13 cellular contexts compared by ENCODE assay signal in the genomic region with DNA sequence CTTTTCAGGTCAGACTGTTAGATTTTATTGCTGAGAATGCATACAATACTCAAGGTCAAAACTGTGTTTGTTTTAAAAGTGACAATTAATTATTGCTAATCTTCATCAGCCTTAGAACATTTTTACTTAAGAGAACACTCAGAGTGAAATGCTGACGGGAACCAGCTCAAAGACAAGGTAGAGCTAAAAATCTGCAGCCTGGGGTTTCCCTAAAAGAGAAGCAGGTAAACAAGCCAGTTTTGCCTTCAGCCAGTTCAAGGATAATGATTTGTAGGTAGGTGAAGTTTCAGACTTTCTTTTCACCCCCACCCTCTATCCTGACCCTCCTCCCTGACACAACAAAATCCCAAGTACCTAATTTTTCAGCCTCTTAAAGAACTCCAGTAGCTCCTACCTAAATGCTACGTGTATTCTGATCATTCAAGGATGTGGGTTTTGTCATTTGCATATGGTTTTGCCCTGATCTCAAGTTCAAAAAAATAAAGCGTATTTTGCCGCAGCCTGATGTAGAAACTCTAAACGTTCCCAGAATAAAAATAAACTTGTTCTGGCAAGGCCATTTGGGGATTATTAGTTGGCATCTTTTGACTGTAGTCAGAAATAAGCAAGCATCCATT.
DNase-seq lines count a peak whose midpoint lies in the region; ATAC-seq and TF ChIP-seq lines count a peak whose summit lies in the region.
"Had no signal": no experiment of that assay in that cellular context is flagged by ENCODE, and none has a peak within 500 bp of the region (broad histone marks: within the 10 kb centered on the region; RNA-seq: fewer than 3 reads in every experiment).

No MANE protein-coding gene starts in this region.

- no peaks in the 10 kb centered on the region for H3K36me3 ChIP-seq in CD4-positive, alpha-beta memory T cell (ENCODE audit: insufficient read depth, low read length)
- H3K36me3 ChIP-seq in MM.1S (replicated peaks; ENCODE audit: insufficient read depth, low read length), result no peaks in the 10 kb centered on the region
- H3K36me3 ChIP-seq: heart left ventricle had no signal

- POLR2A ChIA-PET in CD4-positive, alpha-beta memory T cell (lab: Charles Lee; ENCODE audit: partially characterized antibody), result no interaction called here

- ATAC-seq in GM19043 (IDR thresholded peaks at IDR 0.05; ENCODE audit: low read depth, unreplicated experiment) (peak; percentile 69), HG02642 (IDR thresholded peaks at IDR 0.05; ENCODE audit: poor library complexity, unreplicated experiment) (peak; percentile 74), HG03521 (IDR thresholded peaks at IDR 0.05; ENCODE audit: unreplicated experiment) (no peak), HG03378 (IDR thresholded peaks at IDR 0.05; ENCODE audit: unreplicated experiment) (no peak)
- ATAC-seq: heart left ventricle had no signal

- no peak overlapping the region for H2AFZ ChIP-seq in MM.1S (ENCODE audit: low read length)

- H3K4me2 ChIP-seq in MM.1S (ENCODE audit: low read depth, low read length), result peak overlapping the region; percentile 33; the same call in 1 of the 2 replicates

- H3K27ac ChIP-seq in CD4-positive, alpha-beta memory T cell (ENCODE audit: low read depth, low read length), result no peak overlapping the region
- H3K27ac ChIP-seq in MM.1S (ENCODE audit: low read length), result no peak overlapping the region
- H3K27ac ChIP-seq: heart left ventricle had no signal

- no peaks in the 10 kb centered on the region for H3K79me2 ChIP-seq in MM.1S (ENCODE audit: low read length)

- CTCF ChIA-PET in CD4-positive, alpha-beta memory T cell (lab: Charles Lee; ENCODE audit: partially characterized antibody), result no interaction called here

- H3K9me3 ChIP-seq in CD4-positive, alpha-beta memory T cell (ENCODE audit: control insufficient read depth in 1 of 2, low read length in 2 of 2), result no peaks in the 10 kb centered on the region
- no peaks in the 10 kb centered on the region for H3K9me3 ChIP-seq in MM.1S (replicated peaks; ENCODE audit: insufficient read depth, low read length)
- H3K9me3 ChIP-seq: heart left ventricle had no signal

- H3K36me3 Mint-ChIP-seq in CD4-positive, alpha-beta memory T cell, result no peaks in the 10 kb centered on the region
- H3K36me3 Mint-ChIP-seq: activated naive CD8-positive, alpha-beta T cell had no signal

- no peak overlapping the region for H3K4me3 ChIP-seq in CD4-positive, alpha-beta memory T cell (ENCODE audit: low read length in 2 of 2)
- no peak overlapping the region for H3K4me3 ChIP-seq in MM.1S (ENCODE audit: low read length)
- H3K4me3 ChIP-seq: heart left ventricle had no signal

- no peak for TF ChIP-seq CTCF in MM.1S (IDR thresholded peaks at IDR 0.05; ENCODE audit: low read length)

- H3K4me1 ChIP-seq in CD4-positive, alpha-beta memory T cell (ENCODE audit: insufficient read depth, low read length), result peaks cover 16% of the 10 kb centered on the region
- H3K4me1 ChIP-seq in MM.1S (ENCODE audit: low read length), result no peaks in the 10 kb centered on the region

- no peaks in the 10 kb centered on the region for H3K27me3 ChIP-seq in CD4-positive, alpha-beta memory T cell (ENCODE audit: insufficient read depth, low read length)
- no peaks in the 10 kb centered on the region for H3K27me3 ChIP-seq in MM.1S (replicated peaks; ENCODE audit: insufficient read depth, low read length)
- H3K27me3 ChIP-seq: heart left ventricle had no signal

- H3K9me2 ChIP-seq in MM.1S (replicated peaks; ENCODE audit: insufficient read depth, low read length), result no peaks in the 10 kb centered on the region

- H3K4me3 Mint-ChIP-seq in CD4-positive, alpha-beta memory T cell, result peak overlapping the region in 5 of 8 donors; percentile 9 to 70 (median 39)
- H3K4me3 Mint-ChIP-seq: activated naive CD8-positive, alpha-beta T cell had no signal

- peaks cover 0 to 4% of the 10 kb centered on the region in 2 donors for H3K27me3 Mint-ChIP-seq in CD4-positive, alpha-beta memory T cell

- H3K9me3 Mint-ChIP-seq in CD4-positive, alpha-beta memory T cell, result peaks cover 0 to 10% (median 3%) of the 10 kb centered on the region in 8 donors

- peak overlapping the region in 1 of 7 donors; percentile 66 for H3K27ac Mint-ChIP-seq in CD4-positive, alpha-beta memory T cell
- H3K27ac Mint-ChIP-seq: activated naive CD8-positive, alpha-beta T cell had no signal

- intact Hi-C loops in CD4-positive, alpha-beta memory T cell (cut with micrococcal nuclease), result no loop called here

- H3F3A ChIP-seq in MM.1S (ENCODE audit: insufficient read depth, low read length), result no peaks in the 10 kb centered on the region

- peak in 2 of 5 donors; percentile 20 to 25 for DNase-seq in CD4-positive, alpha-beta memory T cell
- DNase-seq in MM.1S (peak; percentile 68), NCI-H748 treated with DMSO at 0.1 percent for 48 hours (lab: John Stamatoyannopoulos, UW) (no peak), GOT3 (lab: John Stamatoyannopoulos, UW) (no peak)
- DNase-seq: GF-D8, heart left ventricle, mesenchymal stem cell, SIG-M5 had no signal

- peaks cover 0 to 8% (median 0%) of the 10 kb centered on the region in 4 donors for H3K4me1 Mint-ChIP-seq in CD4-positive, alpha-beta memory T cell

- H3K9ac ChIP-seq in MM.1S (ENCODE audit: low read length), result no peak overlapping the region

- no peaks in the 10 kb centered on the region for H4K20me1 ChIP-seq in MM.1S (ENCODE audit: insufficient read depth, low read length)

Comparison
In these comparisons a context has a peak if more than half of its experiments do, and no peak if none do; other contexts are left out.
1. ATAC-seq: peak in GM19043 (single experiment) and HG02642 (single experiment); none in HG03521 (single experiment) and HG03378 (single experiment).